In genomic region chr2:225667465-225667864, GRCh38 we compare ENCODE assay signal across 1 cellular context.
TF ChIP-seq lines count a peak whose summit lies in the region.

No MANE protein-coding gene starts in this region.

TF ChIP-seq in GM23338, 12 proteins besides CTCF, POLR2A, EP300 and RAD21 (continued from another document):
- TF ChIP-seq, protein P1, sequence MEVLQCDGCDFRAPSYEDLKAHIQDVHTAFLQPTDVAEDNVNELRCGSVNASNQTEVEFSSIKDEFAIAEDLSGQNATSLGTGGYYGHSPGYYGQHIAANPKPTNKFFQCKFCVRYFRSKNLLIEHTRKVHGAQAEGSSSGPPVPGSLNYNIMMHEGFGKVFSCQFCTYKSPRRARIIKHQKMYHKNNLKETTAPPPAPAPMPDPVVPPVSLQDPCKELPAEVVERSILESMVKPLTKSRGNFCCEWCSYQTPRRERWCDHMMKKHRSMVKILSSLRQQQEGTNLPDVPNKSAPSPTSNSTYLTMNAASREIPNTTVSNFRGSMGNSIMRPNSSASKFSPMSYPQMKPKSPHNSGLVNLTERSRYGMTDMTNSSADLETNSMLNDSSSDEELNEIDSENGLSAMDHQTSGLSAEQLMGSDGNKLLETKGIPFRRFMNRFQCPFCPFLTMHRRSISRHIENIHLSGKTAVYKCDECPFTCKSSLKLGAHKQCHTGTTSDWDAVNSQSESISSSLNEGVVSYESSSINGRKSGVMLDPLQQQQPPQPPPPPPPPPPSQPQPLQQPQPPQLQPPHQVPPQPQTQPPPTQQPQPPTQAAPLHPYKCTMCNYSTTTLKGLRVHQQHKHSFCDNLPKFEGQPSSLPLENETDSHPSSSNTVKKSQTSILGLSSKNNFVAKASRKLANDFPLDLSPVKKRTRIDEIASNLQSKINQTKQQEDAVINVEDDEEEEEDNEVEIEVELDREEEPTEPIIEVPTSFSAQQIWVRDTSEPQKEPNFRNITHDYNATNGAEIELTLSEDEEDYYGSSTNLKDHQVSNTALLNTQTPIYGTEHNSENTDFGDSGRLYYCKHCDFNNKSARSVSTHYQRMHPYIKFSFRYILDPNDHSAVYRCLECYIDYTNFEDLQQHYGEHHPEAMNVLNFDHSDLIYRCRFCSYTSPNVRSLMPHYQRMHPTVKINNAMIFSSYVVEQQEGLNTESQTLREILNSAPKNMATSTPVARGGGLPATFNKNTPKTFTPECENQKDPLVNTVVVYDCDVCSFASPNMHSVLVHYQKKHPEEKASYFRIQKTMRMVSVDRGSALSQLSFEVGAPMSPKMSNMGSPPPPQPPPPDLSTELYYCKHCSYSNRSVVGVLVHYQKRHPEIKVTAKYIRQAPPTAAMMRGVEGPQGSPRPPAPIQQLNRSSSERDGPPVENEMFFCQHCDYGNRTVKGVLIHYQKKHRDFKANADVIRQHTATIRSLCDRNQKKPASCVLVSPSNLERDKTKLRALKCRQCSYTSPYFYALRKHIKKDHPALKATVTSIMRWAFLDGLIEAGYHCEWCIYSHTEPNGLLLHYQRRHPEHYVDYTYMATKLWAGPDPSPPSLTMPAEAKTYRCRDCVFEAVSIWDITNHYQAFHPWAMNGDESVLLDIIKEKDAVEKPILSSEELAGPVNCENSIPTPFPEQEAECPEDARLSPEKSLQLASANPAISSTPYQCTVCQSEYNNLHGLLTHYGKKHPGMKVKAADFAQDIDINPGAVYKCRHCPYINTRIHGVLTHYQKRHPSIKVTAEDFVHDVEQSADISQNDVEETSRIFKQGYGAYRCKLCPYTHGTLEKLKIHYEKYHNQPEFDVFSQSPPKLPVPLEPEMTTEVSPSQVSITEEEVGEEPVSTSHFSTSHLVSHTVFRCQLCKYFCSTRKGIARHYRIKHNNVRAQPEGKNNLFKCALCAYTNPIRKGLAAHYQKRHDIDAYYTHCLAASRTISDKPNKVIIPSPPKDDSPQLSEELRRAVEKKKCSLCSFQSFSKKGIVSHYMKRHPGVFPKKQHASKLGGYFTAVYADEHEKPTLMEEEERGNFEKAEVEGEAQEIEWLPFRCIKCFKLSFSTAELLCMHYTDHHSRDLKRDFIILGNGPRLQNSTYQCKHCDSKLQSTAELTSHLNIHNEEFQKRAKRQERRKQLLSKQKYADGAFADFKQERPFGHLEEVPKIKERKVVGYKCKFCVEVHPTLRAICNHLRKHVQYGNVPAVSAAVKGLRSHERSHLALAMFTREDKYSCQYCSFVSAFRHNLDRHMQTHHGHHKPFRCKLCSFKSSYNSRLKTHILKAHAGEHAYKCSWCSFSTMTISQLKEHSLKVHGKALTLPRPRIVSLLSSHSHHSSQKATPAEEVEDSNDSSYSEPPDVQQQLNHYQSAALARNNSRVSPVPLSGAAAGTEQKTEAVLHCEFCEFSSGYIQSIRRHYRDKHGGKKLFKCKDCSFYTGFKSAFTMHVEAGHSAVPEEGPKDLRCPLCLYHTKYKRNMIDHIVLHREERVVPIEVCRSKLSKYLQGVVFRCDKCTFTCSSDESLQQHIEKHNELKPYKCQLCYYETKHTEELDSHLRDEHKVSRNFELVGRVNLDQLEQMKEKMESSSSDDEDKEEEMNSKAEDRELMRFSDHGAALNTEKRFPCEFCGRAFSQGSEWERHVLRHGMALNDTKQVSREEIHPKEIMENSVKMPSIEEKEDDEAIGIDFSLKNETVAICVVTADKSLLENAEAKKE (CRISPR knock-in tag; IDR thresholded peaks at IDR 0.05) = no peak
- no peak for TF ChIP-seq CREB1 (CRISPR knock-in tag; IDR thresholded peaks at IDR 0.05; ENCODE audit: low read depth)
- TF ChIP-seq, protein P2, sequence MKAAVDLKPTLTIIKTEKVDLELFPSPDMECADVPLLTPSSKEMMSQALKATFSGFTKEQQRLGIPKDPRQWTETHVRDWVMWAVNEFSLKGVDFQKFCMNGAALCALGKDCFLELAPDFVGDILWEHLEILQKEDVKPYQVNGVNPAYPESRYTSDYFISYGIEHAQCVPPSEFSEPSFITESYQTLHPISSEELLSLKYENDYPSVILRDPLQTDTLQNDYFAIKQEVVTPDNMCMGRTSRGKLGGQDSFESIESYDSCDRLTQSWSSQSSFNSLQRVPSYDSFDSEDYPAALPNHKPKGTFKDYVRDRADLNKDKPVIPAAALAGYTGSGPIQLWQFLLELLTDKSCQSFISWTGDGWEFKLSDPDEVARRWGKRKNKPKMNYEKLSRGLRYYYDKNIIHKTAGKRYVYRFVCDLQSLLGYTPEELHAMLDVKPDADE (IDR thresholded peaks at IDR 0.05) = no peak
- no peak for TF ChIP-seq NANOG (IDR thresholded peaks at IDR 0.05; ENCODE audit: borderline replicate concordance)
- TF ChIP-seq ZNF331 (CRISPR knock-in tag; IDR thresholded peaks at IDR 0.05; ENCODE audit: low read depth) = no peak
